ENCODE assay signal across 12 cellular contexts in the genomic region with DNA sequence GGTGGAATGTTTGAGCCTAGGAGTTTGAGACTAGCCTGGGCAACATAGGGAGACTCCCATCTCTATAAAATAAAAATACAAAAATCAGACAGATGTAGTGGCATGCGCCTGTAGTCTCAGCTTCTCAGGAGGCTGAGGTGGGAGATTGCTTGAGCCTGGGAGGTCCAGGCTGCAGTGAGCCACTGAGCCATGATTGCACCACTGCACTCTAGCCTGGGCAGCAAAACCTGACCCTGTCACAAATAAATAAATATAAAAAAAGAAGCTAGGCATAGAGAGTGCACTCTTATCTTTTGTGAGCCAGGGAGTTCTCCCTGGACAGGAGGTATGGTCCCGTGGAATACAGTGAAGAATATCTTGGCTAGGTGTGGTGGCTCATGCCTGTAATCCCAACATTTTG. TPM values are rescaled to one million over a fixed set of nuclear protein-coding genes. Genes with fewer than 3 reads are reported as not detected.
DNase-seq lines count a peak whose midpoint lies in the region; ATAC-seq, FAIRE-seq and TF ChIP-seq lines count a peak whose summit lies in the region.
"Had no signal": no experiment of that assay in that cellular context is flagged by ENCODE, and none has a peak within 500 bp of the region (broad histone marks: within the 10 kb centered on the region; RNA-seq: fewer than 3 reads in every experiment).

No MANE protein-coding gene starts in this region.

- H3K9me3 Mint-ChIP-seq in CD14-positive monocyte, result peaks cover 0 to 2% (median 0%) of the 10 kb centered on the region in 7 donors

- H3K4me3 ChIP-seq in adipocyte (ENCODE audit: low read length), result peak overlapping the region; percentile 0
- no peak overlapping the region for H3K4me3 ChIP-seq in kidney (ENCODE audit: low read length in 2 of 2)

- no peaks in the 10 kb centered on the region for H3K9me3 ChIP-seq in adipocyte (ENCODE audit: control insufficient read depth, low read length)
- H3K9me3 ChIP-seq in kidney (ENCODE audit: control insufficient read depth in 1 of 2, low read length in 2 of 2), result no peaks in the 10 kb centered on the region

- DNase-seq in CD14-positive monocyte (ENCODE audit: low spot score), result no peak
- no peak for DNase-seq in adipocyte (ENCODE audit: low read depth)
- no peak for DNase-seq in kidney
- DNase-seq in hepatic stellate cell (ENCODE audit: low spot score), result no peak
- no peak for DNase-seq in NCI-H2107 (lab: John Stamatoyannopoulos, UW)
- no peak for DNase-seq in RKO (ENCODE audit: low spot score)
- DNase-seq: kidney glomerular epithelial cell, NCI-H82 had no signal

- H3K4me1 Mint-ChIP-seq in CD14-positive monocyte, result peaks cover 71% of the 10 kb centered on the region

- ATAC-seq in GM21360 (IDR thresholded peaks at IDR 0.05; ENCODE audit: unreplicated experiment) (peak; percentile 34), HG03039 (IDR thresholded peaks at IDR 0.05; ENCODE audit: unreplicated experiment) (peak; percentile 23)

- TF ChIP-seq CTCF in CD14-positive monocyte (IDR thresholded peaks at IDR 0.05) (no peak), kidney (IDR thresholded peaks at IDR 0.05; ENCODE audit: borderline replicate concordance, extremely low read depth, insufficient read depth) (no peak)

- no peak overlapping the region for H3K9ac ChIP-seq in adipocyte (ENCODE audit: low read length)
- no peak overlapping the region for H3K9ac ChIP-seq in kidney (ENCODE audit: low read length in 2 of 2)

- peak overlapping the region; percentile 96 to 100 (median 99) for H3K27ac Mint-ChIP-seq in CD14-positive monocyte
- H3K27ac Mint-ChIP-seq: activated naive CD8-positive, alpha-beta T cell had no signal

- H3K4me1 ChIP-seq in adipocyte (ENCODE audit: control insufficient read depth, insufficient read depth, low read length) (peaks cover 21% of the 10 kb centered on the region), kidney (ENCODE audit: control insufficient read depth in 1 of 2, insufficient read depth in 1 of 2, low read depth in 1 of 2, low read length in 2 of 2) (no peaks in the 10 kb centered on the region)

- peaks cover 8 to 12% of the 10 kb centered on the region in 2 donors for H3K36me3 Mint-ChIP-seq in CD14-positive monocyte
- H3K36me3 Mint-ChIP-seq: activated naive CD8-positive, alpha-beta T cell had no signal

- no peak overlapping the region for H3K27ac ChIP-seq in kidney (ENCODE audit: low read depth in 2 of 2, low read length in 2 of 2)

- no peaks in the 10 kb centered on the region for H3K36me3 ChIP-seq in adipocyte (ENCODE audit: control insufficient read depth, insufficient read depth, low read length, severe bottlenecking)
- H3K36me3 ChIP-seq in kidney (ENCODE audit: control insufficient read depth in 1 of 2, insufficient read depth in 2 of 2, low read length in 2 of 2), result no peaks in the 10 kb centered on the region

- H3K4me3 Mint-ChIP-seq in CD14-positive monocyte, result no peak overlapping the region
- H3K4me3 Mint-ChIP-seq: activated naive CD8-positive, alpha-beta T cell had no signal

- no peaks in the 10 kb centered on the region for H3K27me3 ChIP-seq in adipocyte (replicated peaks; ENCODE audit: control insufficient read depth, insufficient read depth, low read length)

- intact Hi-C loops in CD14-positive monocyte (cut with micrococcal nuclease), result no loop called here
- intact Hi-C loops in kidney (cut with DNase I), result no loop called here

- no peak for FAIRE-seq in kidney (lab: Jason Lieb, UNC)
- FAIRE-seq: endometrium had no signal

- H3K27me3 Mint-ChIP-seq in CD14-positive monocyte (ENCODE audit: low read depth in 3 of 3), result peaks cover 0 to 6% (median 2%) of the 10 kb centered on the region in 3 donors
- H3K27me3 Mint-ChIP-seq: activated naive CD8-positive, alpha-beta T cell had no signal

RNA-seq across cellular contexts. Expression of gene KYNU, which starts 11.0 kb away (rescaled TPM):
- 100 to 1,000 TPM; 131 to 132 TPM for polyA plus RNA-seq in CD14-positive monocyte
- total RNA-seq in kidney, result 6.4 TPM
- polyA plus RNA-seq in kidney (ENCODE audit: insufficient read depth, low read depth, low replicate concordance), result 14.5 TPM
